ENCODE assay signal across 2 cellular contexts in the genomic region with DNA sequence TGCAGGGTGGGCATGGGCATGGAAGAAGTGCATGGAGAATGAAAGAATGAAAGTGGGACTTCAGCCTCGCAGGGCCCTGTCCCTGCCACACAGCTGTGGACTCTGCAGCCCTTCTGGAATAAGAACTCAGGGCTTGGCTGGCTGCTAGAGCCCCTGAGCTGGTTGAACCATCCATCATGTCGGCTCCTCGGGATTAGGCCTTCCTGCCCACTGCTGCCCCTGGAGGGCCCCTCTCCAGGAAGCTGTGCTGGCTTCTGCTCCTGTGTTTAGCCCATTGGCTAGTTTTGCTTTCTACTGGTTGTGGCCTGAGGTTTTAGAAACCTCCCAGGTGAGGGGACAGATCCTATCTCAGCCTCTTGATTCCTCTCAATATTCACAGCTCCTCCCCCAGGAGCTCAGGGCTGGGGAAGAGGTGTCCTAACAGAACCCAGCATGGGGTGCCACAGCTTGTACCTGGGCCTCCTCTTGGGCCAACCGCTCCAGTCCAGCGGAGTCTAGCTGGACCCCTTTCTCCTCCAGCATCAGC.
TF ChIP-seq lines count a peak whose summit lies in the region.

No MANE protein-coding gene starts in this region.

TF ChIP-seq in HepG2, 621 proteins besides CTCF, POLR2A, EP300 and RAD21:
- TF ChIP-seq, protein P1, sequence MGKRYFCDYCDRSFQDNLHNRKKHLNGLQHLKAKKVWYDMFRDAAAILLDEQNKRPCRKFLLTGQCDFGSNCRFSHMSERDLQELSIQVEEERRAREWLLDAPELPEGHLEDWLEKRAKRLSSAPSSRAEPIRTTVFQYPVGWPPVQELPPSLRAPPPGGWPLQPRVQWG (CRISPR knock-in tag; IDR thresholded peaks at IDR 0.05; ENCODE audit: borderline replicate concordance, low read depth) = no peak
- 0 out of 2 replicates have a peak, but pooled peaks have one; percentile 26 for TF ChIP-seq ZNF605 (CRISPR knock-in tag; IDR thresholded peaks at IDR 0.05)
- TF ChIP-seq EEA1 (CRISPR knock-in tag; IDR thresholded peaks at IDR 0.05; ENCODE audit: borderline replicate concordance) = no peak
- no peak for TF ChIP-seq ZNF207 (IDR thresholded peaks at IDR 0.05; ENCODE audit: borderline replicate concordance)
- TF ChIP-seq SALL1 (CRISPR knock-in tag; IDR thresholded peaks at IDR 0.05) = 0 out of 2 replicates have a peak, but pooled peaks have one; percentile 2
- TF ChIP-seq CCDC6 (CRISPR knock-in tag; IDR thresholded peaks at IDR 0.05) = 0 out of 2 replicates have a peak, but pooled peaks have one; percentile 2
- TF ChIP-seq, protein P2, sequence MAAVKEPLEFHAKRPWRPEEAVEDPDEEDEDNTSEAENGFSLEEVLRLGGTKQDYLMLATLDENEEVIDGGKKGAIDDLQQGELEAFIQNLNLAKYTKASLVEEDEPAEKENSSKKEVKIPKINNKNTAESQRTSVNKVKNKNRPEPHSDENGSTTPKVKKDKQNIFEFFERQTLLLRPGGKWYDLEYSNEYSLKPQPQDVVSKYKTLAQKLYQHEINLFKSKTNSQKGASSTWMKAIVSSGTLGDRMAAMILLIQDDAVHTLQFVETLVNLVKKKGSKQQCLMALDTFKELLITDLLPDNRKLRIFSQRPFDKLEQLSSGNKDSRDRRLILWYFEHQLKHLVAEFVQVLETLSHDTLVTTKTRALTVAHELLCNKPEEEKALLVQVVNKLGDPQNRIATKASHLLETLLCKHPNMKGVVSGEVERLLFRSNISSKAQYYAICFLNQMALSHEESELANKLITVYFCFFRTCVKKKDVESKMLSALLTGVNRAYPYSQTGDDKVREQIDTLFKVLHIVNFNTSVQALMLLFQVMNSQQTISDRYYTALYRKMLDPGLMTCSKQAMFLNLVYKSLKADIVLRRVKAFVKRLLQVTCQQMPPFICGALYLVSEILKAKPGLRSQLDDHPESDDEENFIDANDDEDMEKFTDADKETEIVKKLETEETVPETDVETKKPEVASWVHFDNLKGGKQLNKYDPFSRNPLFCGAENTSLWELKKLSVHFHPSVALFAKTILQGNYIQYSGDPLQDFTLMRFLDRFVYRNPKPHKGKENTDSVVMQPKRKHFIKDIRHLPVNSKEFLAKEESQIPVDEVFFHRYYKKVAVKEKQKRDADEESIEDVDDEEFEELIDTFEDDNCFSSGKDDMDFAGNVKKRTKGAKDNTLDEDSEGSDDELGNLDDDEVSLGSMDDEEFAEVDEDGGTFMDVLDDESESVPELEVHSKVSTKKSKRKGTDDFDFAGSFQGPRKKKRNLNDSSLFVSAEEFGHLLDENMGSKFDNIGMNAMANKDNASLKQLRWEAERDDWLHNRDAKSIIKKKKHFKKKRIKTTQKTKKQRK (IDR thresholded peaks at IDR 0.05; ENCODE audit: low read length) = no peak

TF ChIP-seq in WTC11, 78 proteins besides CTCF, POLR2A, EP300 and RAD21:
- TF ChIP-seq, protein P3, sequence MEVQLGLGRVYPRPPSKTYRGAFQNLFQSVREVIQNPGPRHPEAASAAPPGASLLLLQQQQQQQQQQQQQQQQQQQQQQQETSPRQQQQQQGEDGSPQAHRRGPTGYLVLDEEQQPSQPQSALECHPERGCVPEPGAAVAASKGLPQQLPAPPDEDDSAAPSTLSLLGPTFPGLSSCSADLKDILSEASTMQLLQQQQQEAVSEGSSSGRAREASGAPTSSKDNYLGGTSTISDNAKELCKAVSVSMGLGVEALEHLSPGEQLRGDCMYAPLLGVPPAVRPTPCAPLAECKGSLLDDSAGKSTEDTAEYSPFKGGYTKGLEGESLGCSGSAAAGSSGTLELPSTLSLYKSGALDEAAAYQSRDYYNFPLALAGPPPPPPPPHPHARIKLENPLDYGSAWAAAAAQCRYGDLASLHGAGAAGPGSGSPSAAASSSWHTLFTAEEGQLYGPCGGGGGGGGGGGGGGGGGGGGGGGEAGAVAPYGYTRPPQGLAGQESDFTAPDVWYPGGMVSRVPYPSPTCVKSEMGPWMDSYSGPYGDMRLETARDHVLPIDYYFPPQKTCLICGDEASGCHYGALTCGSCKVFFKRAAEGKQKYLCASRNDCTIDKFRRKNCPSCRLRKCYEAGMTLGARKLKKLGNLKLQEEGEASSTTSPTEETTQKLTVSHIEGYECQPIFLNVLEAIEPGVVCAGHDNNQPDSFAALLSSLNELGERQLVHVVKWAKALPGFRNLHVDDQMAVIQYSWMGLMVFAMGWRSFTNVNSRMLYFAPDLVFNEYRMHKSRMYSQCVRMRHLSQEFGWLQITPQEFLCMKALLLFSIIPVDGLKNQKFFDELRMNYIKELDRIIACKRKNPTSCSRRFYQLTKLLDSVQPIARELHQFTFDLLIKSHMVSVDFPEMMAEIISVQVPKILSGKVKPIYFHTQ (CRISPR knock-in tag; IDR thresholded peaks at IDR 0.05) = no peak
- TF ChIP-seq, protein P4, sequence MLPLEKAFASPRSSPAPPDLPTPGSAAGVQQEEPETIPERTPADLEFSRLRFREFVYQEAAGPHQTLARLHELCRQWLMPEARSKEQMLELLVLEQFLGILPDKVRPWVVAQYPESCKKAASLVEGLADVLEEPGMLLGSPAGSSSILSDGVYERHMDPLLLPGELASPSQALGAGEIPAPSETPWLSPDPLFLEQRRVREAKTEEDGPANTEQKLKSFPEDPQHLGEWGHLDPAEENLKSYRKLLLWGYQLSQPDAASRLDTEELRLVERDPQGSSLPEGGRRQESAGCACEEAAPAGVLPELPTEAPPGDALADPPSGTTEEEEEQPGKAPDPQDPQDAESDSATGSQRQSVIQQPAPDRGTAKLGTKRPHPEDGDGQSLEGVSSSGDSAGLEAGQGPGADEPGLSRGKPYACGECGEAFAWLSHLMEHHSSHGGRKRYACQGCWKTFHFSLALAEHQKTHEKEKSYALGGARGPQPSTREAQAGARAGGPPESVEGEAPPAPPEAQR (CRISPR knock-in tag; IDR thresholded peaks at IDR 0.05) = no peak
- TF ChIP-seq, protein P5, sequence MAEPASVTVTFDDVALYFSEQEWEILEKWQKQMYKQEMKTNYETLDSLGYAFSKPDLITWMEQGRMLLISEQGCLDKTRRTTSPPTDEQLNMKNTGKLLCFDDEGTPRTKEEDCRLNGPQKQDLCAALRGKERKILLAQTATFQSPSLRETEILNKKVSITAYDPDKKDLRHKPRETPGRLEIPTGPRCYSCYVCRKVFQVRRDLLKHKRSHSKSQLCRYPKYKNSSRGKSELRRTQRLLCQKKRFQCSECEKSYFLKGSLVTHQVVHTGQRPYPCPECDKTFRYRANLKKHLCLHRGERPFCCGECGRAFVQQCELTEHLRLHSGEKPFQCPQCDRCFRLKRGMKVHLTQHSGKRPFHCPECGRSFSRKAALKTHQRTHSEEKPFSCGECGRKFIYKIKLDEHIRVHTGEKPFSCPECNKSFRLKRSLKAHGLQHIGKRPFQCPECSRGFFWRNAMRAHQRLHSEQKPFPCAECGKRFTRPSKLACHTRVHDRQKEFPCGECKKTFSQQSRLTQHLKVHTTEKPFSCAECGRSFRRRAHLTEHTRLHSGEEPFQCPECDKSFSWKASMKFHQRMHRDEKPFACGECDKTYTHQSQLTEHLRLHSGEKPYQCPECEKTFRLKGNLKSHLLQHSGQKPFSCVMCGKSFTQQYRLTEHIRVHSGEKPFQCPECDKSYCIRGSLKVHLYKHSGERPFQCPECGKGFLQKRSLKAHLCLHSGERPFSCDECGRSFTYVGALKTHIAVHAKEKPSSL (CRISPR knock-in tag; conservative IDR thresholded peaks at IDR 0.05) = no peak
- no peak for TF ChIP-seq HMGA2 (CRISPR knock-in tag; IDR thresholded peaks at IDR 0.05)
- TF ChIP-seq, protein P6, sequence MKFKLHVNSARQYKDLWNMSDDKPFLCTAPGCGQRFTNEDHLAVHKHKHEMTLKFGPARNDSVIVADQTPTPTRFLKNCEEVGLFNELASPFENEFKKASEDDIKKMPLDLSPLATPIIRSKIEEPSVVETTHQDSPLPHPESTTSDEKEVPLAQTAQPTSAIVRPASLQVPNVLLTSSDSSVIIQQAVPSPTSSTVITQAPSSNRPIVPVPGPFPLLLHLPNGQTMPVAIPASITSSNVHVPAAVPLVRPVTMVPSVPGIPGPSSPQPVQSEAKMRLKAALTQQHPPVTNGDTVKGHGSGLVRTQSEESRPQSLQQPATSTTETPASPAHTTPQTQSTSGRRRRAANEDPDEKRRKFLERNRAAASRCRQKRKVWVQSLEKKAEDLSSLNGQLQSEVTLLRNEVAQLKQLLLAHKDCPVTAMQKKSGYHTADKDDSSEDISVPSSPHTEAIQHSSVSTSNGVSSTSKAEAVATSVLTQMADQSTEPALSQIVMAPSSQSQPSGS (CRISPR knock-in tag; IDR thresholded peaks at IDR 0.05; ENCODE audit: borderline replicate concordance, low read depth) = no peak
- no peak for TF ChIP-seq TEAD4 (CRISPR knock-in tag; IDR thresholded peaks at IDR 0.05)
- no peak for TF ChIP-seq ZNF263 (CRISPR knock-in tag; IDR thresholded peaks at IDR 0.05; ENCODE audit: low read depth)
- no peak for TF ChIP-seq SMAD3 (CRISPR knock-in tag; IDR thresholded peaks at IDR 0.05; ENCODE audit: borderline replicate concordance)
- TF ChIP-seq NR2C2 (CRISPR knock-in tag; IDR thresholded peaks at IDR 0.05) = no peak
- no peak for TF ChIP-seq SP1 (CRISPR knock-in tag; conservative IDR thresholded peaks at IDR 0.05)
- no peak for TF ChIP-seq ZNF121 (CRISPR knock-in tag; IDR thresholded peaks at IDR 0.05)
- no peak for TF ChIP-seq ZNF138 (CRISPR knock-in tag; conservative IDR thresholded peaks at IDR 0.05)
- no peak for TF ChIP-seq SMAD4 (CRISPR knock-in tag; IDR thresholded peaks at IDR 0.05)
- TF ChIP-seq, protein P7, sequence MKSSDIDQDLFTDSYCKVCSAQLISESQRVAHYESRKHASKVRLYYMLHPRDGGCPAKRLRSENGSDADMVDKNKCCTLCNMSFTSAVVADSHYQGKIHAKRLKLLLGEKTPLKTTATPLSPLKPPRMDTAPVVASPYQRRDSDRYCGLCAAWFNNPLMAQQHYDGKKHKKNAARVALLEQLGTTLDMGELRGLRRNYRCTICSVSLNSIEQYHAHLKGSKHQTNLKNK (CRISPR knock-in tag; IDR thresholded peaks at IDR 0.05) = no peak
- TF ChIP-seq FOXJ3 (CRISPR knock-in tag; IDR thresholded peaks at IDR 0.05; ENCODE audit: borderline replicate concordance) = no peak
